Comparison of ENCODE assay signal across 30 cellular contexts in the genomic region with DNA sequence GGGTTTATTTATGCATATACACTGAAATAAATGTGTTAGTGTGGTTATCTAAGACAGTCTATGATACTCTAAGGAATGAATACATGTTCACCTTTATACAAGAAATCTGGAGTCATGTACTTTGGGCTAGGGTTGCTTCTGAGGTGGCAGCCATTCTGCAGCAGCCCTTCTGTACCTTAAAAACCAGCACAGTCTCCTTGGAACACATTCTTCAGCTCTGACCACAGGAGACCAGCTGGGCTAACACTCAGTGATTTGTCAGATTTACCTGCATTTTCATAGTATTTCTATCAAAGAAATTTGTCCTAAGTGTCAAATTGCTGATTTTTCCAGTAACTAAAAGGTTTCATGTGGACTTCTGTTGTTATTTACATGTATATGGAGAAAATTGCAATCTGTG.
DNase-seq lines count a peak whose midpoint lies in the region; ATAC-seq and TF ChIP-seq lines count a peak whose summit lies in the region.
"Had no signal": no experiment of that assay in that cellular context is flagged by ENCODE, and none has a peak within 500 bp of the region (broad histone marks: within the 10 kb centered on the region; RNA-seq: fewer than 3 reads in every experiment).

No MANE protein-coding gene starts in this region.

- DNase-seq in MCF 10A (ENCODE audit: unreplicated experiment) (no peak), breast epithelium (ENCODE audit: low spot score in 2 of 2) (no peak), PC-9 (no peak), mammary epithelial cell (peak; percentile 21), HAP-1 (ENCODE audit: low spot score in 2 of 2) (no peak)
- DNase-seq: ACHN; BE2C; CD8-positive, alpha-beta memory T cell; DMS 273 treated with DMSO at 0.1 percent for 48 hours; DMS79; H7; Kasumi-1; MM.1S; NCI-H1417 treated with DMSO at 0.1 percent for 48 hours; NCI-H187; NCI-H2081 treated with DMSO at 0.1 percent for 48 hours; NCI-H2171 treated with DMSO at 0.1 percent for 48 hours; NCI-H524; NK-92 treated with Interleukin-12 subunit alpha and Interleukin-12 subunit beta, amount 100 ng/mL, for 24 hours; SHP77 treated with DMSO at 0.1 percent for 48 hours; T-helper 17 cell had no signal

- POLR2A ChIA-PET in MCF 10A (lab: Yijun Ruan, JAX) (interaction anchor here (1.1 kb wide), 1 partner anchor 19 kb away, joined by 4 read pairs; no protein-coding TSS in a partner anchor), PC-9 (lab: Charles Lee; ENCODE audit: unreplicated experiment) (no interaction called here)

- H3K4me1 Mint-ChIP-seq in MCF 10A (ENCODE audit: insufficient read depth, unreplicated experiment): peaks cover 28% of the 10 kb centered on the region
- H3K4me1 Mint-ChIP-seq: CD8-positive, alpha-beta memory T cell had no signal

- CTCF ChIA-PET in MCF 10A (lab: Yijun Ruan, JAX): interaction anchor here (2.1 kb wide), 1 partner anchor 50 kb away, joined by 6 read pairs; no protein-coding TSS in a partner anchor
- CTCF ChIA-PET in PC-9 (lab: Charles Lee): no interaction called here
- CTCF ChIA-PET in mammary epithelial cell (lab: Charles Lee; ENCODE audit: low non-redundant PET): no interaction called here

- no peak overlapping the region for H3K4me3 Mint-ChIP-seq in MCF 10A (ENCODE audit: unreplicated experiment)
- H3K4me3 Mint-ChIP-seq: CD14-positive monocyte; CD8-positive, alpha-beta memory T cell; T-helper 17 cell had no signal

- H3K79me2 ChIP-seq in PC-9 (ENCODE audit: low read depth): no peaks in the 10 kb centered on the region
- H3K79me2 ChIP-seq in mammary epithelial cell (ENCODE audit: insufficient read depth, low read length): no peaks in the 10 kb centered on the region

- H3K9ac ChIP-seq in mammary epithelial cell (ENCODE audit: insufficient read depth, low read length) (no peak overlapping the region), skeletal muscle satellite cell (ENCODE audit: low read depth, low read length) (no peak overlapping the region)

- H3K36me3 ChIP-seq in breast epithelium (no peaks in the 10 kb centered on the region), PC-9 (ENCODE audit: low read depth) (no peaks in the 10 kb centered on the region), mammary epithelial cell (ENCODE audit: insufficient read depth, low read length) (no peaks in the 10 kb centered on the region), skeletal muscle satellite cell (ENCODE audit: insufficient read depth, low read length) (no peaks in the 10 kb centered on the region), HAP-1 (replicated peaks) (no peaks in the 10 kb centered on the region)
- H3K36me3 ChIP-seq: BE2C had no signal

- H3K4me2 ChIP-seq in PC-9 (no peak overlapping the region), mammary epithelial cell (ENCODE audit: insufficient read depth, low read depth, low read length) (peak overlapping the region; percentile 14), skeletal muscle satellite cell (ENCODE audit: low read length) (peak overlapping the region; percentile 29)

- TF ChIP-seq CTCF in MCF 10A (IDR thresholded peaks at IDR 0.05; ENCODE audit: unreplicated experiment) (no peak), breast epithelium (IDR thresholded peaks at IDR 0.05) (no peak), PC-9 (conservative IDR thresholded peaks at IDR 0.05) (no peak), mammary epithelial cell (conservative IDR thresholded peaks at IDR 0.05 in 1 of 2, IDR thresholded peaks at IDR 0.05 in 1 of 2; ENCODE audit: extremely low read depth in 1 of 2, insufficient read depth in 1 of 2, low read depth in 1 of 2, low read length in 2 of 2) (no peak)

- no peaks in the 10 kb centered on the region; the same call in 1 of the 2 replicates for H3F3A ChIP-seq in PC-9 (ENCODE audit: insufficient read depth, low read depth)

- ATAC-seq in GM21381 (IDR thresholded peaks at IDR 0.05; ENCODE audit: unreplicated experiment) (no peak), GM18909 (IDR thresholded peaks at IDR 0.05; ENCODE audit: poor library complexity, unreplicated experiment) (no peak)
- ATAC-seq: K562, Panc1, T-helper 17 cell had no signal

- H3K27ac ChIP-seq in breast epithelium (no peak overlapping the region), PC-9 (0 out of 2 replicates have a peak overlapping the region, but pooled peaks have one; percentile 46), mammary epithelial cell (ENCODE audit: insufficient read depth, low read depth, low read length) (no peak overlapping the region)
- H3K27ac ChIP-seq: 22Rv1, RWPE1, SK-N-MC had no signal

- H3K4me3 ChIP-seq in breast epithelium (no peak overlapping the region), PC-9 (no peak overlapping the region), mammary epithelial cell (replicated peaks in 1 of 3; ENCODE audit: insufficient read depth in 1 of 3, low read depth in 2 of 3, low read length in 3 of 3) (no peak overlapping the region), skeletal muscle satellite cell (ENCODE audit: low read length) (no peak overlapping the region), HAP-1 (no peak overlapping the region)
- H3K4me3 ChIP-seq: K562, SK-N-MC had no signal

- H3K27ac Mint-ChIP-seq in MCF 10A (ENCODE audit: low read depth, unreplicated experiment): peak overlapping the region; percentile 36
- H3K27ac Mint-ChIP-seq: CD14-positive monocyte, T-helper 17 cell had no signal

- H3K27me3 Mint-ChIP-seq in MCF 10A (ENCODE audit: insufficient read depth, unreplicated experiment): no peaks in the 10 kb centered on the region
- H3K27me3 Mint-ChIP-seq: T-helper 17 cell had no signal

- H3K9me2 ChIP-seq in PC-9 (ENCODE audit: insufficient read depth): no peaks in the 10 kb centered on the region

- no peaks in the 10 kb centered on the region for H3K36me3 Mint-ChIP-seq in MCF 10A (ENCODE audit: insufficient read depth, unreplicated experiment)

- H4K20me1 ChIP-seq in PC-9 (ENCODE audit: insufficient read depth) (no peaks in the 10 kb centered on the region), mammary epithelial cell (ENCODE audit: insufficient read depth, low read length) (no peaks in the 10 kb centered on the region)

- BruUV-seq in MCF 10A (replicated peaks; lab: Mats Ljungman, UMichigan) (no TSS peak), PC-9 (replicated peaks; lab: Mats Ljungman, UMichigan) (no TSS peak), mammary epithelial cell (replicated peaks; lab: Mats Ljungman, UMichigan) (no TSS peak)

- intact Hi-C loops in MCF 10A (cut with micrococcal nuclease): loop anchor here (2.0 kb wide), 1 partner anchor 49 kb away; no protein-coding TSS in a partner anchor
- intact Hi-C loops in breast epithelium (cut with DNase I; ENCODE audit: low total_unique reads): no loop called here
- intact Hi-C loops in PC-9 (cut with micrococcal nuclease; ENCODE audit: unreplicated experiment): no loop called here
- intact Hi-C loops in mammary epithelial cell (cut with micrococcal nuclease): loop anchor here (2.0 kb wide), 1 partner anchor 43 kb away; no protein-coding TSS in a partner anchor

- no peaks in the 10 kb centered on the region for H3K27me3 ChIP-seq in breast epithelium
- no peaks in the 10 kb centered on the region for H3K27me3 ChIP-seq in PC-9 (ENCODE audit: insufficient read depth, low read depth)
- no peaks in the 10 kb centered on the region for H3K27me3 ChIP-seq in mammary epithelial cell (ENCODE audit: insufficient read depth, low read length)
- no peaks in the 10 kb centered on the region for H3K27me3 ChIP-seq in skeletal muscle satellite cell (ENCODE audit: control insufficient read depth, insufficient read depth, low read length)
- H3K27me3 ChIP-seq in HAP-1 (ENCODE audit: low read depth): no peaks in the 10 kb centered on the region
- H3K27me3 ChIP-seq: BE2C had no signal

- TF ChIP-seq POLR2A in breast epithelium (IDR thresholded peaks at IDR 0.05): no peak

- dilution Hi-C loops in mammary epithelial cell (cut with HindIII; ENCODE audit: low sequenced_read_pairs): no loop called here

- H2AFZ ChIP-seq in PC-9 (no peak overlapping the region), mammary epithelial cell (ENCODE audit: low read depth, low read length) (no peak overlapping the region)

- no peaks in the 10 kb centered on the region for H3K9me3 ChIP-seq in breast epithelium
- H3K9me3 ChIP-seq in PC-9 (ENCODE audit: insufficient read depth, low read depth): no peaks in the 10 kb centered on the region
- H3K9me3 ChIP-seq in mammary epithelial cell (replicated peaks; ENCODE audit: insufficient read depth, low read length): no peaks in the 10 kb centered on the region
- no peaks in the 10 kb centered on the region for H3K9me3 ChIP-seq in skeletal muscle satellite cell (replicated peaks; ENCODE audit: low read length)
- H3K9me3 ChIP-seq in HAP-1: no peaks in the 10 kb centered on the region
- H3K9me3 ChIP-seq: BE2C had no signal

- H3K4me1 ChIP-seq in breast epithelium (no peaks in the 10 kb centered on the region), PC-9 (replicated peaks; ENCODE audit: insufficient read depth) (peaks cover 25% of the 10 kb centered on the region), mammary epithelial cell (ENCODE audit: insufficient read depth, low read length) (peaks cover 19% of the 10 kb centered on the region), skeletal muscle satellite cell (ENCODE audit: control insufficient read depth, insufficient read depth, low read length) (peaks cover 41% of the 10 kb centered on the region), HAP-1 (0 out of 2 replicates have a peak, but pooled peaks cover under 1% of the 10 kb centered on the region)
- H3K4me1 ChIP-seq: BE2C had no signal

- peaks cover 3% of the 10 kb centered on the region for H3K9me3 Mint-ChIP-seq in MCF 10A (ENCODE audit: unreplicated experiment)

- in situ Hi-C loops in mammary epithelial cell (cut with MboI; ENCODE audit: low sequenced_read_pairs in 2 of 2) (no loop called here), HAP-1 (cut with MboI; ENCODE audit: low sequenced_read_pairs) (no loop called here)

Comparison
In these comparisons a context has a peak if more than half of its experiments do, and no peak if none do; other contexts are left out.
1. intact Hi-C loops: an anchor here in MCF 10A (2.0 kb wide) and mammary epithelial cell (2.0 kb wide); none called in breast epithelium and PC-9.